Comparison of ENCODE assay signal across 16 cellular contexts in genomic region chr10:50437248-50437647, GRCh38.
DNase-seq lines count a peak whose midpoint lies in the region; ATAC-seq and TF ChIP-seq lines count a peak whose summit lies in the region.
"Had no signal": no experiment of that assay in that cellular context is flagged by ENCODE, and none has a peak within 500 bp of the region (broad histone marks: within the 10 kb centered on the region; RNA-seq: fewer than 3 reads in every experiment).

No MANE protein-coding gene starts in this region.

- TF ChIP-seq CTCF in glutamatergic neuron (IDR thresholded peaks at IDR 0.05; ENCODE audit: partially characterized antibody, unreplicated experiment): no peak

- H3K9me3 Mint-ChIP-seq in glutamatergic neuron (ENCODE audit: unreplicated experiment): no peaks in the 10 kb centered on the region
- H3K9me3 Mint-ChIP-seq: activated naive CD4-positive, alpha-beta T cell treated with anti-CD3 and anti-CD28 coated beads, Interleukin-2, amount 10 ng/mL, durations not matched to agents 7 days and 5 days had no signal

- no peak overlapping the region for H3K4me3 Mint-ChIP-seq in glutamatergic neuron (ENCODE audit: unreplicated experiment)
- H3K4me3 Mint-ChIP-seq: activated CD8-positive, alpha-beta memory T cell treated with anti-CD3 and anti-CD28 coated beads, Interleukin-2, amount 10 ng/mL, durations not matched to agents 7 days and 5 days; activated naive CD4-positive, alpha-beta T cell treated with anti-CD3 and anti-CD28 coated beads, Interleukin-2, amount 10 ng/mL, durations not matched to agents 7 days and 5 days had no signal

- DNase-seq in Kasumi-1 (lab: John Stamatoyannopoulos, UW) (peak; percentile 29 to 40), glutamatergic neuron (no peak), GM19240 (ENCODE audit: insufficient read length, low spot score) (no peak)
- DNase-seq in activated effector memory CD4-positive, alpha-beta T cell treated with Interleukin-2 at 50 U/mL for 16 hours: no peak
- DNase-seq: activated CD8-positive, alpha-beta memory T cell treated with anti-CD3 and anti-CD28 coated beads, Interleukin-2, amount 10 ng/mL, durations not matched to agents 7 days and 5 days; activated naive CD4-positive, alpha-beta T cell treated with anti-CD3 and anti-CD28 coated beads, Interleukin-2, amount 10 ng/mL, durations not matched to agents 7 days and 5 days; Caco-2; left colon; MM.1S; small intestine; stimulated activated naive CD4-positive, alpha-beta T cell had no signal

- no peaks in the 10 kb centered on the region for H3K36me3 Mint-ChIP-seq in glutamatergic neuron (ENCODE audit: unreplicated experiment)

- peaks cover 2% of the 10 kb centered on the region for H3K27me3 Mint-ChIP-seq in glutamatergic neuron (ENCODE audit: unreplicated experiment)
- H3K27me3 Mint-ChIP-seq: activated CD8-positive, alpha-beta memory T cell treated with anti-CD3 and anti-CD28 coated beads, Interleukin-2, amount 10 ng/mL, durations not matched to agents 7 days and 5 days; activated naive CD4-positive, alpha-beta T cell treated with anti-CD3 and anti-CD28 coated beads, Interleukin-2, amount 10 ng/mL, durations not matched to agents 7 days and 5 days had no signal

- ATAC-seq in GM18498 (IDR thresholded peaks at IDR 0.05; ENCODE audit: unreplicated experiment) (peak; percentile 31), GM21423 (IDR thresholded peaks at IDR 0.05; ENCODE audit: unreplicated experiment) (peak; percentile 51), GM21528 (IDR thresholded peaks at IDR 0.05; ENCODE audit: low FRiP score, unreplicated experiment) (no peak), HG02884 (IDR thresholded peaks at IDR 0.05; ENCODE audit: unreplicated experiment) (no peak)
- ATAC-seq: activated CD8-positive, alpha-beta memory T cell treated with anti-CD3 and anti-CD28 coated beads, Interleukin-2, amount 10 ng/mL, durations not matched to agents 7 days and 5 days; HepG2; left colon had no signal

- H3K4me1 Mint-ChIP-seq in glutamatergic neuron (ENCODE audit: low read depth, unreplicated experiment): no peaks in the 10 kb centered on the region

- H3K27ac Mint-ChIP-seq in glutamatergic neuron (ENCODE audit: unreplicated experiment): peak overlapping the region; percentile 3
- H3K27ac Mint-ChIP-seq: activated CD8-positive, alpha-beta memory T cell treated with anti-CD3 and anti-CD28 coated beads, Interleukin-2, amount 10 ng/mL, durations not matched to agents 7 days and 5 days; activated naive CD4-positive, alpha-beta T cell treated with anti-CD3 and anti-CD28 coated beads, Interleukin-2, amount 10 ng/mL, durations not matched to agents 7 days and 5 days had no signal

Comparison
In these comparisons a context has a peak if more than half of its experiments do, and no peak if none do; other contexts are left out.
1. ATAC-seq: peak in GM18498 (single experiment) and GM21423 (single experiment); none in GM21528 (single experiment) and HG02884 (single experiment).
2. DNase-seq: peak in Kasumi-1 (2 of 2); none in glutamatergic neuron (single experiment), GM19240 (single experiment) and activated effector memory CD4-positive, alpha-beta T cell treated with Interleukin-2 at 50 U/mL for 16 hours (single experiment).